In the genomic region with DNA sequence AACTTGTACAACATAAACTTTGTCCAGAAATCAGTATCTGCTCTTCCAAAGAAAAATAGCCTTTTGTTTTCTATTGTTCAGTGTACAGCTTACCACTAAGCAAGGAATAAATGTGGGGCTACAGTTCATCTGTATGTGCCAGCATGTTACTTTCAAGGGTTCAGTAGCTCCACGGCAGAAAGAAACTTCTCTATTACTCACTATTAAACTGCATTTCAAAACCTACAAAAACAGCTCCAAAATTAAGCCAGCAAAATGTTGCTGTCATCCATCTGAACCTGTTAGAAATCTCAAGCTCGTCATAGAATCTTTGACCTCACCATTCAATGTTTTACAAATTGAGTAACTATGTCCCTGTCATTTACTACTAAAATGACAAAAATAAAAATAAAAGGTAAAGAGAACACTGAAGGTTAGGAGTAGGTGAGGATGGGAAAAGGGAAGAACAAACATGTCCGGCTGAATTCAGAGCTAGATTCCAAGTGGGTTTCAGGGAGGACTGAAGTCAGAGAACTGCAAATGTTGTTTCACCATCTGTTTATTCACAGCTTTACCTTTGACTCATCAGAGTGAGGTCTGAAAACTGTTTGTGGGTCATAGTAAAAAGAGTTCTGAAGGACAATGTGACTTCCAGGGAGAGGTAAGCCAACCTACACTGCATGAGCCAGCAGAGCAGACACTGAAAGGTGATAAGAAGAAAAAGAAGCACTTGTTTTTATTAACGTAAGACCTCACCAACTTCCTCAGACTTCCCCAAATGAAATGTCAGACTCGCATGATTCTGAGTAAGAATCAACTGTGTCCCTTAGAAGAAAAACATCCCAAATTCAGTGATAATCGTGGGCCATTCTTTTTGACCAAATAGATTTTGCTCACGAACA, we compare ENCODE assay signal across 8 cellular contexts.
DNase-seq lines count a peak whose midpoint lies in the region; FAIRE-seq and TF ChIP-seq lines count a peak whose summit lies in the region.

No MANE protein-coding gene starts in this region.

- DNase-seq in GM23248 (peak; percentile 69), RCC 7860 (ENCODE audit: low spot score) (peak; percentile 20), endothelial cell (ENCODE audit: low spot score) (no peak), sigmoid colon (no peak), NCI-H82 treated with DMSO at 0.1 percent for 48 hours (lab: John Stamatoyannopoulos, UW; ENCODE audit: unreplicated experiment) (no peak), NCI-H1694 (lab: John Stamatoyannopoulos, UW) (no peak), ACHN (no peak), MM.1S (no peak)

- no peak overlapping the region for H3K4me3 Mint-ChIP-seq in endothelial cell (ENCODE audit: unreplicated experiment)

- H4K20me1 ChIP-seq in GM23248 (ENCODE audit: insufficient read depth) (no peaks in the 10 kb centered on the region), MM.1S (ENCODE audit: insufficient read depth, low read length) (no peaks in the 10 kb centered on the region)

- in situ Hi-C loops in GM23248 (cut with MboI) = no loop called here
- in situ Hi-C loops in ACHN (cut with HindIII; ENCODE audit: low pct_ligation_motif_present, low pct_unique_long_range_greater_than_20kb, low sequenced_read_pairs) = no loop called here

- no peak for TF ChIP-seq EP300 in sigmoid colon (IDR thresholded peaks at IDR 0.05)

- peaks cover 24% of the 10 kb centered on the region for H3F3A ChIP-seq in GM23248 (ENCODE audit: insufficient read depth)
- H3F3A ChIP-seq in MM.1S (ENCODE audit: insufficient read depth, low read length) = no peaks in the 10 kb centered on the region

- H3K4me2 ChIP-seq in GM23248 (ENCODE audit: unreplicated experiment) (no peak overlapping the region), MM.1S (ENCODE audit: low read depth, low read length) (no peak overlapping the region)

- H3K9ac ChIP-seq in GM23248 = peak overlapping the region; percentile 1; the same call in 1 of the 2 replicates
- no peak overlapping the region for H3K9ac ChIP-seq in MM.1S (ENCODE audit: low read length)

- H3K27ac Mint-ChIP-seq in endothelial cell (ENCODE audit: unreplicated experiment) = peak overlapping the region; percentile 27

- H3K4me1 ChIP-seq in GM23248 (ENCODE audit: insufficient read depth) (peaks cover 32% of the 10 kb centered on the region), sigmoid colon (peaks cover 0 to 63% (median 59%) of the 10 kb centered on the region in 4 donors), MM.1S (ENCODE audit: low read length) (no peaks in the 10 kb centered on the region)

- 67 to 73% methylated on average over 7 of the region's 7 CpGs for WGBS in GM23248 (ENCODE audit: low coverage in 1 of 2, low lambda C conversion rate in 2 of 2, missing lambda C conversion rate in 2 of 2), 2 experiments
- WGBS in sigmoid colon, 2 donors = 60 to 75% methylated on average over 7 of the region's 7 CpGs

- H3K9me3 ChIP-seq in GM23248 (ENCODE audit: low read depth) (no peaks in the 10 kb centered on the region), sigmoid colon (no peaks in the 10 kb centered on the region), MM.1S (replicated peaks; ENCODE audit: insufficient read depth, low read length) (no peaks in the 10 kb centered on the region)

- no peaks in the 10 kb centered on the region for H3K9me3 Mint-ChIP-seq in endothelial cell (ENCODE audit: unreplicated experiment)

- peaks cover 26% of the 10 kb centered on the region for H3K4me1 Mint-ChIP-seq in endothelial cell (ENCODE audit: unreplicated experiment)

- FAIRE-seq in RCC 7860 (lab: Jason Lieb, UNC) = no peak

- H3K27ac ChIP-seq in GM23248 = peak overlapping the region; percentile 32
- H3K27ac ChIP-seq in sigmoid colon = peak overlapping the region; percentile 53 to 83 (median 76)
- H3K27ac ChIP-seq in MM.1S (ENCODE audit: low read length) = no peak overlapping the region

- no peak overlapping the region for H3K4me3 ChIP-seq in GM23248
- no peak overlapping the region for H3K4me3 ChIP-seq in sigmoid colon
- no peak overlapping the region for H3K4me3 ChIP-seq in MM.1S (ENCODE audit: low read length)

- peaks cover 2% of the 10 kb centered on the region for H3K27me3 Mint-ChIP-seq in endothelial cell (ENCODE audit: unreplicated experiment)

- no peaks in the 10 kb centered on the region for H3K36me3 ChIP-seq in GM23248 (ENCODE audit: low read depth)
- H3K36me3 ChIP-seq in sigmoid colon = no peaks in the 10 kb centered on the region
- H3K36me3 ChIP-seq in MM.1S (replicated peaks; ENCODE audit: insufficient read depth, low read length) = no peaks in the 10 kb centered on the region

- peaks cover 99% of the 10 kb centered on the region for H3K79me2 ChIP-seq in GM23248 (ENCODE audit: insufficient read depth)
- peaks cover 23% of the 10 kb centered on the region; the same call in 1 of the 2 replicates for H3K79me2 ChIP-seq in MM.1S (ENCODE audit: low read length)

- H3K36me3 Mint-ChIP-seq in endothelial cell (ENCODE audit: low read depth, unreplicated experiment) = no peaks in the 10 kb centered on the region

- no peaks in the 10 kb centered on the region for H3K9me2 ChIP-seq in GM23248 (ENCODE audit: insufficient read depth)
- no peaks in the 10 kb centered on the region for H3K9me2 ChIP-seq in MM.1S (replicated peaks; ENCODE audit: insufficient read depth, low read length)

- intact Hi-C loops in sigmoid colon (cut with DNase I) = no loop called here

- TF ChIP-seq POLR2A in sigmoid colon (IDR thresholded peaks at IDR 0.05) = no peak

- H2AFZ ChIP-seq in GM23248 (no peak overlapping the region), MM.1S (ENCODE audit: low read length) (no peak overlapping the region)

- no peak for TF ChIP-seq CTCF in endothelial cell (IDR thresholded peaks at IDR 0.05; ENCODE audit: unreplicated experiment)
- no peak for TF ChIP-seq CTCF in sigmoid colon (IDR thresholded peaks at IDR 0.05)
- TF ChIP-seq CTCF in MM.1S (IDR thresholded peaks at IDR 0.05; ENCODE audit: low read length) = no peak

- no peaks in the 10 kb centered on the region for H3K27me3 ChIP-seq in GM23248 (replicated peaks; ENCODE audit: insufficient read depth)
- H3K27me3 ChIP-seq in sigmoid colon = no peaks in the 10 kb centered on the region
- H3K27me3 ChIP-seq in MM.1S (replicated peaks; ENCODE audit: insufficient read depth, low read length) = no peaks in the 10 kb centered on the region

Comparison
In these comparisons a context has a peak if more than half of its experiments do, and no peak if none do; other contexts are left out.
1. DNase-seq: peak in GM23248 (single experiment) and RCC 7860 (single experiment); none in endothelial cell (single experiment), sigmoid colon (single experiment), NCI-H82 treated with DMSO at 0.1 percent for 48 hours (single experiment), NCI-H1694 (single experiment), ACHN (single experiment) and MM.1S (single experiment).